ENCODE assay signal across 12 cellular contexts in genomic region chr18:11309172-11309571, GRCh38.
DNase-seq lines count a peak whose midpoint lies in the region; ATAC-seq and TF ChIP-seq lines count a peak whose summit lies in the region.
"Had no signal": no experiment of that assay in that cellular context is flagged by ENCODE, and none has a peak within 500 bp of the region (broad histone marks: within the 10 kb centered on the region; RNA-seq: fewer than 3 reads in every experiment).

No MANE protein-coding gene starts in this region.

- no peaks in the 10 kb centered on the region for H3K4me1 ChIP-seq in BE2C
- no peaks in the 10 kb centered on the region for H3K4me1 ChIP-seq in OCI-LY1 (ENCODE audit: insufficient read depth, low read length, severe bottlenecking)
- no peaks in the 10 kb centered on the region for H3K4me1 ChIP-seq in aorta (ENCODE audit: control insufficient read depth in 1 of 2, insufficient read depth in 2 of 2, low read length in 2 of 2)
- H3K4me1 ChIP-seq: gastroesophageal sphincter had no signal

- ATAC-seq in GM21367 (IDR thresholded peaks at IDR 0.05; ENCODE audit: unreplicated experiment) (peak; percentile 57), GM19023 (IDR thresholded peaks at IDR 0.05; ENCODE audit: unreplicated experiment) (no peak), aorta (ENCODE audit: low FRiP score) (no peak), HG02870 (IDR thresholded peaks at IDR 0.05; ENCODE audit: unreplicated experiment) (no peak)
- ATAC-seq: activated CD8-positive, alpha-beta memory T cell treated with anti-CD3 and anti-CD28 coated beads, Interleukin-2, amount 10 ng/mL, durations not matched to agents 7 days and 5 days; gastroesophageal sphincter had no signal

- DNase-seq in BE2C (peak; percentile 50), fibroblast of pulmonary artery (ENCODE audit: low read depth) (peak; percentile 35), aorta (no peak), immature natural killer cell (no peak)
- DNase-seq: activated CD8-positive, alpha-beta memory T cell treated with anti-CD3 and anti-CD28 coated beads, Interleukin-2, amount 10 ng/mL, durations not matched to agents 7 days and 5 days; small intestine had no signal

- H3K36me3 ChIP-seq in BE2C = no peaks in the 10 kb centered on the region
- no peaks in the 10 kb centered on the region for H3K36me3 ChIP-seq in OCI-LY1 (ENCODE audit: insufficient read depth, low read length)
- H3K36me3 ChIP-seq in aorta (ENCODE audit: control insufficient read depth in 1 of 2, insufficient read depth in 2 of 2, low read length in 1 of 2) = no peaks in the 10 kb centered on the region
- H3K36me3 ChIP-seq: gastroesophageal sphincter had no signal

- intact Hi-C loops in aorta (cut with DNase I) = loop anchor here in 1 of 2 donors (5.0 kb wide), 1 partner anchor 243 kb away; no protein-coding TSS in a partner anchor

- no peaks in the 10 kb centered on the region for H3F3A ChIP-seq in OCI-LY1 (ENCODE audit: insufficient read depth, low read length)

- H3K27me3 Mint-ChIP-seq in immature natural killer cell (ENCODE audit: low read depth in 3 of 3) = peaks cover 0 to 3% (median 2%) of the 10 kb centered on the region in 3 donors
- H3K27me3 Mint-ChIP-seq: activated CD8-positive, alpha-beta memory T cell treated with anti-CD3 and anti-CD28 coated beads, Interleukin-2, amount 10 ng/mL, durations not matched to agents 7 days and 5 days had no signal

- no peaks in the 10 kb centered on the region for H3K9me2 ChIP-seq in OCI-LY1 (ENCODE audit: low read depth, low read length)

- H3K4me3 Mint-ChIP-seq in immature natural killer cell = no peak overlapping the region
- H3K4me3 Mint-ChIP-seq: activated CD8-positive, alpha-beta memory T cell treated with anti-CD3 and anti-CD28 coated beads, Interleukin-2, amount 10 ng/mL, durations not matched to agents 7 days and 5 days; stimulated activated effector memory CD8-positive, alpha-beta T cell treated with anti-CD3 and anti-CD28 coated beads, Interleukin-12 subunit alpha, Interleukin-12 subunit beta, amount 100 ng/mL, for 72 hours had no signal

- no peak overlapping the region for H3K9ac ChIP-seq in OCI-LY1 (ENCODE audit: low read length)

- H3K27ac Mint-ChIP-seq in immature natural killer cell = no peak overlapping the region
- H3K27ac Mint-ChIP-seq: activated CD8-positive, alpha-beta memory T cell treated with anti-CD3 and anti-CD28 coated beads, Interleukin-2, amount 10 ng/mL, durations not matched to agents 7 days and 5 days; stimulated activated effector memory CD8-positive, alpha-beta T cell treated with anti-CD3 and anti-CD28 coated beads, Interleukin-12 subunit alpha, Interleukin-12 subunit beta, amount 100 ng/mL, for 72 hours had no signal

- H3K4me1 Mint-ChIP-seq in immature natural killer cell = no peaks in the 10 kb centered on the region
- H3K4me1 Mint-ChIP-seq: activated CD8-positive, alpha-beta memory T cell treated with anti-CD3 and anti-CD28 coated beads, Interleukin-2, amount 10 ng/mL, durations not matched to agents 7 days and 5 days; stimulated activated effector memory CD8-positive, alpha-beta T cell treated with anti-CD3 and anti-CD28 coated beads, Interleukin-12 subunit alpha, Interleukin-12 subunit beta, amount 100 ng/mL, for 72 hours had no signal

- H3K27ac ChIP-seq in OCI-LY1 (ENCODE audit: low read depth, low read length, poor library complexity, severe bottlenecking) (no peak overlapping the region), aorta (ENCODE audit: low read depth in 1 of 2, low read length in 2 of 2) (no peak overlapping the region)
- H3K27ac ChIP-seq: gastroesophageal sphincter had no signal

- peaks cover 0 to 8% (median 5%) of the 10 kb centered on the region in 6 donors for H3K9me3 Mint-ChIP-seq in immature natural killer cell

- H3K9me3 ChIP-seq in BE2C (no peaks in the 10 kb centered on the region), OCI-LY1 (ENCODE audit: low read length) (no peaks in the 10 kb centered on the region), aorta (ENCODE audit: control insufficient read depth, low read length) (no peaks in the 10 kb centered on the region)
- H3K9me3 ChIP-seq: gastroesophageal sphincter had no signal

- H3K27me3 ChIP-seq in BE2C (no peaks in the 10 kb centered on the region), OCI-LY1 (ENCODE audit: insufficient read depth, low read length) (no peaks in the 10 kb centered on the region; the same call in 1 of the 2 replicates), aorta (ENCODE audit: control insufficient read depth in 1 of 2, insufficient read depth in 2 of 2, low read length in 1 of 2) (no peaks in the 10 kb centered on the region)
- H3K27me3 ChIP-seq: gastroesophageal sphincter had no signal

- H3K4me2 ChIP-seq in OCI-LY1 (ENCODE audit: low read length) = no peak overlapping the region

- no peaks in the 10 kb centered on the region for H3K79me2 ChIP-seq in OCI-LY1 (ENCODE audit: insufficient read depth, low read length)

- H4K20me1 ChIP-seq in OCI-LY1 (ENCODE audit: insufficient read depth, low read length) = no peaks in the 10 kb centered on the region

- 92 to 98% methylated on average over 3 of the region's 3 CpGs for WGBS in aorta, 2 donors

- H3K36me3 Mint-ChIP-seq in immature natural killer cell = no peaks in the 10 kb centered on the region
- H3K36me3 Mint-ChIP-seq: activated CD8-positive, alpha-beta memory T cell treated with anti-CD3 and anti-CD28 coated beads, Interleukin-2, amount 10 ng/mL, durations not matched to agents 7 days and 5 days; stimulated activated effector memory CD8-positive, alpha-beta T cell treated with anti-CD3 and anti-CD28 coated beads, Interleukin-12 subunit alpha, Interleukin-12 subunit beta, amount 100 ng/mL, for 72 hours had no signal

- H3K4me3 ChIP-seq in BE2C (ENCODE audit: low read depth, low read length) = no peak overlapping the region
- no peak overlapping the region for H3K4me3 ChIP-seq in OCI-LY1 (ENCODE audit: low read depth, low read length, poor library complexity, severe bottlenecking)
- no peak overlapping the region for H3K4me3 ChIP-seq in fibroblast of pulmonary artery (replicated peaks; ENCODE audit: low read depth, low read length)
- no peak overlapping the region for H3K4me3 ChIP-seq in aorta (ENCODE audit: low read length in 2 of 2)
- H3K4me3 ChIP-seq: gastroesophageal sphincter had no signal

- no peak overlapping the region for H2AFZ ChIP-seq in OCI-LY1 (ENCODE audit: low read length)

- TF ChIP-seq CTCF in BE2C (IDR thresholded peaks at IDR 0.05; ENCODE audit: low read depth, low read length) = peak; percentile 57
- TF ChIP-seq CTCF in OCI-LY1 (IDR thresholded peaks at IDR 0.05; ENCODE audit: low read length) = peak; percentile 42; the same call in 1 of the 2 replicates
- TF ChIP-seq CTCF in fibroblast of pulmonary artery (IDR thresholded peaks at IDR 0.05; ENCODE audit: low read length, missing control alignments) = peak; percentile 15

Comparison
In these comparisons a context has a peak if more than half of its experiments do, and no peak if none do; other contexts are left out.
1. DNase-seq: peak in BE2C (single experiment) and fibroblast of pulmonary artery (single experiment); none in aorta (0 of 2) and immature natural killer cell (0 of 3).
2. Peak in every context shown above with its lines, with median percentiles within 50 percentile points of each other: CTCF ChIP-seq.